ENCODE assay signal across 8 cellular contexts in the genomic region with DNA sequence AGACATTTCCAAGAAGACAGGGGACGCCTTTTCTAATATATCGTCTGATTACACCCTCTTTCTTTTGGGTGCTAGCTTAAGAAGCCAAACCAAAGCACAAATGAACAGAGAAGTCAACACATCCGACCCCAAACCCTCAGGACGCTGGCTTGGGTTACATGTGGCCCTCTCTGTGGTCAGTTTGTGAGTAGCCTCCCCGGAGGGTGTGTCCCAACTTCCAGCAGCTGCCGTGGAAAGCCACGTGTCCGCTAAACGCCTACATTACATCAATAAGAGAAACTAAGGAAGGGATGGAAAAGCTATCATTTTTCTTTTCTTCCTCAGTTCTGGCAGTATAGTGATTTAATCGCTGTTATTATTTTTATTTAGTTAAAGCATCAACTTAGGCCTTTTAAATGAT. TPM values are rescaled to one million over a fixed set of nuclear protein-coding genes. Genes with fewer than 3 reads are reported as not detected.
A peak's percentile ranks its signal among the peaks of the same experiment; 100 is the strongest.
DNase-seq lines count a peak whose midpoint lies in the region; ATAC-seq and TF ChIP-seq lines count a peak whose summit lies in the region.

No MANE protein-coding gene starts in this region.

- H3K4me3 Mint-ChIP-seq in activated CD4-positive, alpha-beta memory T cell treated with anti-CD3 and anti-CD28 coated beads for 36 hours = peak overlapping the region; percentile 66
- peak overlapping the region; percentile 81 for H3K4me3 Mint-ChIP-seq in stimulated activated memory B cell treated with anti-CD40 and anti-IgM and Interleukin-4, amounts not matched to agents 10 μg/mL and 1 μg/mL and 100 μg/mL, for 72 hours

- H3K9me2 ChIP-seq in SK-N-SH (no peaks in the 10 kb centered on the region), hepatocyte (replicated peaks; ENCODE audit: insufficient read depth) (no peaks in the 10 kb centered on the region)

- no peak overlapping the region for H2AFZ ChIP-seq in SK-N-SH (ENCODE audit: low read depth)
- peak overlapping the region; percentile 43 for H2AFZ ChIP-seq in hepatocyte

- H3K36me3 Mint-ChIP-seq in activated CD4-positive, alpha-beta memory T cell treated with anti-CD3 and anti-CD28 coated beads for 36 hours = no peaks in the 10 kb centered on the region
- H3K36me3 Mint-ChIP-seq in stimulated activated memory B cell treated with anti-CD40 and anti-IgM and Interleukin-4, amounts not matched to agents 10 μg/mL and 1 μg/mL and 100 μg/mL, for 72 hours = no peaks in the 10 kb centered on the region

- DNase-seq in SK-N-SH (no peak), hepatocyte (ENCODE audit: low spot score) (no peak), HuH-7 (ENCODE audit: low spot score) (no peak), SKM-1 treated with dmso at 0.1 percent for 144 hours (lab: John Stamatoyannopoulos, UW; ENCODE audit: unreplicated experiment) (no peak), SK-N-DZ (ENCODE audit: low spot score) (no peak)
- DNase-seq in activated CD4-positive, alpha-beta memory T cell treated with anti-CD3 and anti-CD28 coated beads for 36 hours = no peak

- H3K27me3 ChIP-seq in SK-N-SH (ENCODE audit: insufficient read depth) (peaks cover 42% of the 10 kb centered on the region), hepatocyte (peaks cover 66% of the 10 kb centered on the region)

- H3K9me3 Mint-ChIP-seq in activated CD4-positive, alpha-beta memory T cell treated with anti-CD3 and anti-CD28 coated beads for 36 hours = no peaks in the 10 kb centered on the region
- H3K9me3 Mint-ChIP-seq in stimulated activated memory B cell treated with anti-CD40 and anti-IgM and Interleukin-4, amounts not matched to agents 10 μg/mL and 1 μg/mL and 100 μg/mL, for 72 hours = no peaks in the 10 kb centered on the region

- H4K20me1 ChIP-seq in SK-N-SH (ENCODE audit: insufficient read depth) (no peaks in the 10 kb centered on the region), hepatocyte (ENCODE audit: insufficient read depth, poor library complexity, severe bottlenecking) (no peaks in the 10 kb centered on the region)

- TF ChIP-seq RAD21 in SK-N-SH (IDR thresholded peaks at IDR 0.05; ENCODE audit: low read length) = no peak

- no peak overlapping the region for H3K27ac ChIP-seq in SK-N-SH (ENCODE audit: low read depth in 2 of 2, low read length in 1 of 2)
- H3K27ac ChIP-seq in hepatocyte = no peak overlapping the region

- H3K4me2 ChIP-seq in SK-N-SH = peak overlapping the region; percentile 97
- peak overlapping the region; percentile 100 for H3K4me2 ChIP-seq in hepatocyte

- no peak overlapping the region for H3K27ac Mint-ChIP-seq in activated CD4-positive, alpha-beta memory T cell treated with anti-CD3 and anti-CD28 coated beads for 36 hours
- no peak overlapping the region for H3K27ac Mint-ChIP-seq in stimulated activated memory B cell treated with anti-CD40 and anti-IgM and Interleukin-4, amounts not matched to agents 10 μg/mL and 1 μg/mL and 100 μg/mL, for 72 hours

- no peak overlapping the region for H3K9ac ChIP-seq in SK-N-SH

- H3K79me2 ChIP-seq in SK-N-SH (ENCODE audit: insufficient read depth) (no peaks in the 10 kb centered on the region), hepatocyte (no peaks in the 10 kb centered on the region)

- TF ChIP-seq EP300 in SK-N-SH (IDR thresholded peaks at IDR 0.05; ENCODE audit: borderline replicate concordance in 1 of 2, low read depth in 1 of 2, low read length in 1 of 2) = no peak

- H3K4me1 ChIP-seq in SK-N-SH (ENCODE audit: control insufficient read depth in 1 of 2, insufficient read depth in 2 of 2, low read depth in 1 of 2, low read length in 1 of 2) (peaks cover 5 to 7% of the 10 kb centered on the region in 2 experiments; a peak in 2 of 4 replicates), hepatocyte (ENCODE audit: insufficient read depth) (peaks cover 13% of the 10 kb centered on the region)

- H3K4me3 ChIP-seq in SK-N-SH (ENCODE audit: low read depth in 2 of 2, low read length in 1 of 2) (peak overlapping the region; percentile 47 to 70), hepatocyte (no peak overlapping the region)

- H3F3A ChIP-seq in SK-N-SH (replicated peaks; ENCODE audit: insufficient read depth) = no peaks in the 10 kb centered on the region

- peaks cover 71% of the 10 kb centered on the region for H3K27me3 Mint-ChIP-seq in activated CD4-positive, alpha-beta memory T cell treated with anti-CD3 and anti-CD28 coated beads for 36 hours
- peaks cover 55% of the 10 kb centered on the region for H3K27me3 Mint-ChIP-seq in stimulated activated memory B cell treated with anti-CD40 and anti-IgM and Interleukin-4, amounts not matched to agents 10 μg/mL and 1 μg/mL and 100 μg/mL, for 72 hours

- TF ChIP-seq CTCF in SK-N-SH (IDR thresholded peaks at IDR 0.05) = no peak
- TF ChIP-seq CTCF in hepatocyte (IDR thresholded peaks at IDR 0.05; ENCODE audit: poor library complexity) = no peak

- intact Hi-C loops in activated CD4-positive, alpha-beta memory T cell treated with anti-CD3 and anti-CD28 coated beads for 36 hours (cut with micrococcal nuclease) = loop anchor here (2.0 to 5.0 kb wide), 2 partner anchors 187 to 339 kb away; partner anchors contain the start of genes BLOC1S5 and TXNDC5

- POLR2A ChIA-PET in SK-N-SH (lab: Yijun Ruan, JAX) = no interaction called here
- POLR2A ChIA-PET in activated CD4-positive, alpha-beta memory T cell treated with anti-CD3 and anti-CD28 coated beads for 36 hours (lab: Charles Lee) = no interaction called here

- H3K36me3 ChIP-seq in SK-N-SH (replicated peaks in 1 of 2; ENCODE audit: control insufficient read depth in 1 of 2, insufficient read depth in 2 of 2, low read length in 1 of 2) (no peaks in the 10 kb centered on the region), hepatocyte (replicated peaks; ENCODE audit: insufficient read depth, low read depth) (no peaks in the 10 kb centered on the region)

- WGBS in SK-N-SH (ENCODE audit: low lambda C conversion rate) = 13% methylated on average over 10 of the region's 10 CpGs
- 42% methylated on average over 10 of the region's 10 CpGs for WGBS in hepatocyte (ENCODE audit: low lambda C conversion rate, missing lambda C conversion rate)

- ATAC-seq in SK-N-SH treated with all-trans-retinoic acid at 6 μM for 48 hours = no peak
- ATAC-seq in stimulated activated memory B cell treated with anti-CD40 and anti-IgM and Interleukin-4, amounts not matched to agents 10 μg/mL and 1 μg/mL and 100 μg/mL, for 72 hours = no peak

- CTCF ChIA-PET in SK-N-SH (lab: Yijun Ruan, JAX) = interaction anchor here (0.9 to 1.3 kb wide), 4 partner anchors 22 to 334 kb away, joined by 3 to 8 read pairs (median 4); no protein-coding TSS in a partner anchor
- CTCF ChIA-PET in activated CD4-positive, alpha-beta memory T cell treated with anti-CD3 and anti-CD28 coated beads for 36 hours (lab: Charles Lee) = interaction anchor here (1.0 to 5.7 kb wide), 3 partner anchors 281 to 494 kb away, joined by 3 to 48 read pairs (median 8); no protein-coding TSS in a partner anchor

- H3K9me3 ChIP-seq in SK-N-SH (no peaks in the 10 kb centered on the region), hepatocyte (ENCODE audit: low read depth) (no peaks in the 10 kb centered on the region)

- peaks cover 14% of the 10 kb centered on the region for H3K4me1 Mint-ChIP-seq in activated CD4-positive, alpha-beta memory T cell treated with anti-CD3 and anti-CD28 coated beads for 36 hours (ENCODE audit: low read depth)
- peaks cover 39% of the 10 kb centered on the region for H3K4me1 Mint-ChIP-seq in stimulated activated memory B cell treated with anti-CD40 and anti-IgM and Interleukin-4, amounts not matched to agents 10 μg/mL and 1 μg/mL and 100 μg/mL, for 72 hours

TF ChIP-seq in SK-N-SH, 30 proteins besides CTCF, POLR2A, EP300 and RAD21 (continues in another document):
- TF ChIP-seq FOXJ3 (CRISPR knock-in tag; IDR thresholded peaks at IDR 0.05) (no peak), GABPA (IDR thresholded peaks at IDR 0.05; ENCODE audit: low read depth) (no peak), MEF2A (IDR thresholded peaks at IDR 0.05; ENCODE audit: borderline replicate concordance, low read depth) (no peak), TCF12 (IDR thresholded peaks at IDR 0.05) (no peak), NFIC (IDR thresholded peaks at IDR 0.05; ENCODE audit: borderline replicate concordance) (no peak), JUND (IDR thresholded peaks at IDR 0.05) (no peak), RFX5 (IDR thresholded peaks at IDR 0.05; ENCODE audit: low read length) (no peak)

TF ChIP-seq in SK-N-SH treated with all-trans-retinoic acid at 6 μM for 48 hours, 23 proteins besides CTCF, POLR2A, EP300 and RAD21 (continues in another document):
- TF ChIP-seq, protein P1, sequence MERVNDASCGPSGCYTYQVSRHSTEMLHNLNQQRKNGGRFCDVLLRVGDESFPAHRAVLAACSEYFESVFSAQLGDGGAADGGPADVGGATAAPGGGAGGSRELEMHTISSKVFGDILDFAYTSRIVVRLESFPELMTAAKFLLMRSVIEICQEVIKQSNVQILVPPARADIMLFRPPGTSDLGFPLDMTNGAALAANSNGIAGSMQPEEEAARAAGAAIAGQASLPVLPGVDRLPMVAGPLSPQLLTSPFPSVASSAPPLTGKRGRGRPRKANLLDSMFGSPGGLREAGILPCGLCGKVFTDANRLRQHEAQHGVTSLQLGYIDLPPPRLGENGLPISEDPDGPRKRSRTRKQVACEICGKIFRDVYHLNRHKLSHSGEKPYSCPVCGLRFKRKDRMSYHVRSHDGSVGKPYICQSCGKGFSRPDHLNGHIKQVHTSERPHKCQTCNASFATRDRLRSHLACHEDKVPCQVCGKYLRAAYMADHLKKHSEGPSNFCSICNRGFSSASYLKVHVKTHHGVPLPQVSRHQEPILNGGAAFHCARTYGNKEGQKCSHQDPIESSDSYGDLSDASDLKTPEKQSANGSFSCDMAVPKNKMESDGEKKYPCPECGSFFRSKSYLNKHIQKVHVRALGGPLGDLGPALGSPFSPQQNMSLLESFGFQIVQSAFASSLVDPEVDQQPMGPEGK (CRISPR knock-in tag; IDR thresholded peaks at IDR 0.05; ENCODE audit: borderline replicate concordance) = no peak
- no peak for TF ChIP-seq ZNF8 (CRISPR knock-in tag; IDR thresholded peaks at IDR 0.05)
- no peak for TF ChIP-seq ZFP30 (CRISPR knock-in tag; IDR thresholded peaks at IDR 0.05)

RNA-seq across cellular contexts. Expression of gene BMP6, which starts 0.5 kb away (rescaled TPM):
- polyA plus RNA-seq in SK-N-SH (2012; rRNA removed) (0.03 TPM in 1 of 2 replicates, not detected in the other), hepatocyte (3.5 and 4.0 TPM in 2 replicates)
- 0.03 TPM in 2 replicates for polyA plus RNA-seq in SK-N-SH (2012; cell fraction: cytosol; rRNA removed)
- not detected in 2 replicates for polyA plus RNA-seq in SK-N-SH (2012; cell fraction: nucleus; rRNA removed)
- total RNA-seq in activated CD4-positive, alpha-beta memory T cell treated with anti-CD3 and anti-CD28 coated beads for 36 hours = under 1 TPM; 0.40 to 0.46 TPM
- total RNA-seq in hepatocyte = 2.9 and 4.3 TPM in 2 replicates
- polyA plus RNA-seq in SK-N-DZ (2014; cell fraction: cytosol; rRNA removed) = 0.09 TPM in 1 of 2 replicates, not detected in the other
- polyA plus RNA-seq in SK-N-DZ (2014; cell fraction: nucleus; rRNA removed) = 0.05 TPM in 1 of 2 replicates, not detected in the other
